8 cellular contexts compared by ENCODE assay signal in genomic region chr5:140114341-140115185, GRCh38. TPM values are rescaled to one million over a fixed set of nuclear protein-coding genes. Genes with fewer than 3 reads are reported as not detected.
DNase-seq lines count a peak whose midpoint lies in the region; ATAC-seq and TF ChIP-seq lines count a peak whose summit lies in the region.

No MANE protein-coding gene starts in this region.

- H3K4me3 ChIP-seq in AG04449 (ENCODE audit: low read depth, low read length) (peak overlapping the region; percentile 74), fibroblast of lung (replicated peaks in 1 of 4; ENCODE audit: control extremely low read depth in 1 of 4, insufficient read depth in 1 of 4, low read depth in 3 of 4, low read length in 4 of 4) (peak overlapping the region; percentile 58 to 74 (median 72)), upper lobe of left lung (peak overlapping the region; percentile 71 to 87 (median 78))
- H3K4me3 ChIP-seq in naive thymus-derived CD4-positive, alpha-beta T cell (ENCODE audit: low read length) = peak overlapping the region; percentile 65

- H3K4me3 Mint-ChIP-seq in naive thymus-derived CD4-positive, alpha-beta T cell = peak overlapping the region; percentile 86 to 97 (median 94)

- H3K9me3 ChIP-seq in fibroblast of lung (ENCODE audit: control insufficient read depth, insufficient read depth, low read depth, low read length) (no peaks in the 10 kb centered on the region), upper lobe of left lung (peaks cover 0 to 5% (median 0%) of the 10 kb centered on the region in 4 donors)
- H3K9me3 ChIP-seq in naive thymus-derived CD4-positive, alpha-beta T cell (ENCODE audit: control insufficient read depth in 2 of 3, low read length in 3 of 3) = no peaks in the 10 kb centered on the region

- peaks cover 0 to 4% (median 0%) of the 10 kb centered on the region in 5 donors for H3K36me3 Mint-ChIP-seq in naive thymus-derived CD4-positive, alpha-beta T cell

- H3K27me3 Mint-ChIP-seq in naive thymus-derived CD4-positive, alpha-beta T cell = peaks cover 0 to 38% (median 0%) of the 10 kb centered on the region in 5 donors

- intact Hi-C loops in naive thymus-derived CD4-positive, alpha-beta T cell (cut with micrococcal nuclease) = loop anchor here (1.0 to 10.0 kb wide), 17 partner anchors 7 to 1760 kb away; partner anchors contain the start of genes CYSTM1 (in 2 of the 2), ANKHD1 (in 1 of the 2), DIAPH1 (in 1 of the 2) and EGR1 (in 1 of the 2)

- peak overlapping the region; percentile 82 for H3K4me2 ChIP-seq in fibroblast of lung (ENCODE audit: extremely low read depth, insufficient read depth, low read length)

- H3K9me3 Mint-ChIP-seq in naive thymus-derived CD4-positive, alpha-beta T cell = peaks cover 0 to 4% (median 0%) of the 10 kb centered on the region in 11 donors

- peaks cover 6% of the 10 kb centered on the region for H3K4me1 ChIP-seq in fibroblast of lung (ENCODE audit: control insufficient read depth, extremely low read depth, insufficient read depth, low read length)
- peaks cover 41 to 50% of the 10 kb centered on the region in 2 donors for H3K4me1 ChIP-seq in naive thymus-derived CD4-positive, alpha-beta T cell (ENCODE audit: control insufficient read depth in 2 of 2, insufficient read depth in 2 of 2, low read length in 2 of 2)
- H3K4me1 ChIP-seq in upper lobe of left lung = peaks cover 53 to 73% (median 62%) of the 10 kb centered on the region in 4 donors

- H3K9ac ChIP-seq in fibroblast of lung (ENCODE audit: insufficient read depth, low read length) = peak overlapping the region; percentile 64

- no peaks in the 10 kb centered on the region for H3K27me3 ChIP-seq in fibroblast of lung (ENCODE audit: control insufficient read depth, insufficient read depth, low read length)
- H3K27me3 ChIP-seq in naive thymus-derived CD4-positive, alpha-beta T cell (ENCODE audit: control insufficient read depth in 2 of 2, insufficient read depth in 2 of 2, low read length in 2 of 2) = peaks cover 0 to 7% of the 10 kb centered on the region in 2 donors
- no peaks in the 10 kb centered on the region for H3K27me3 ChIP-seq in upper lobe of left lung

- peaks cover 47 to 89% (median 70%) of the 10 kb centered on the region in 7 donors for H3K4me1 Mint-ChIP-seq in naive thymus-derived CD4-positive, alpha-beta T cell

- 2 to 5% methylated on average over 23 to 28 of the region's 65 CpGs for WGBS in upper lobe of left lung, 2 donors

- DNase-seq in AG04449 (ENCODE audit: low read depth, low spot score) (no peak), NOMO-1 (lab: John Stamatoyannopoulos, UW; ENCODE audit: unreplicated experiment in 2 of 2) (peak; percentile 30 to 60), activated T-helper 1 cell treated with Interleukin-2 at 50 U/mL for 16 hours (ENCODE audit: low read depth) (peak; percentile 18), fibroblast of lung (ENCODE audit: low read depth in 2 of 2) (peak; percentile 57 to 69), upper lobe of left lung (peak; percentile 75 to 93)
- DNase-seq in naive thymus-derived CD4-positive, alpha-beta T cell = peak; percentile 33 to 59 (median 51)

- H2AFZ ChIP-seq in fibroblast of lung (ENCODE audit: low read length) = peak overlapping the region; percentile 37

- H3K79me2 ChIP-seq in fibroblast of lung (ENCODE audit: control insufficient read depth, insufficient read depth, low read length) = peaks cover 75% of the 10 kb centered on the region

- H3K27ac ChIP-seq in fibroblast of lung (ENCODE audit: insufficient read depth, low read length) (peak overlapping the region; percentile 26), upper lobe of left lung (peak overlapping the region; percentile 92 to 97 (median 93))
- H3K27ac ChIP-seq in naive thymus-derived CD4-positive, alpha-beta T cell (ENCODE audit: low read depth, low read length) = peak overlapping the region; percentile 89

- POLR2A ChIA-PET in AG04449 (lab: Yijun Ruan, JAX) = interaction anchor here (1.1 kb wide), 1 partner anchor 9 kb away, joined by 4 read pairs; no protein-coding TSS in a partner anchor
- POLR2A ChIA-PET in naive thymus-derived CD4-positive, alpha-beta T cell (lab: Charles Lee) = interaction anchor here (0.7 to 8.1 kb wide), 11 partner anchors 9 to 266 kb away, joined by 3 to 60 read pairs (median 6); partner anchors contain the start of gene CYSTM1

- TF ChIP-seq CTCF in AG04449 (IDR thresholded peaks at IDR 0.05; ENCODE audit: insufficient read depth, low read length, missing control alignments) = no peak
- no peak for TF ChIP-seq CTCF in fibroblast of lung (conservative IDR thresholded peaks at IDR 0.05 in 1 of 2, IDR thresholded peaks at IDR 0.05 in 1 of 2; ENCODE audit: low read depth in 1 of 2, low read length in 2 of 2)
- peak in 1 of 6 experiments; percentile 7 for TF ChIP-seq CTCF in upper lobe of left lung (IDR thresholded peaks at IDR 0.05)

- ATAC-seq in GM18511 (IDR thresholded peaks at IDR 0.05; ENCODE audit: unreplicated experiment) (peak; percentile 41), HG03039 (IDR thresholded peaks at IDR 0.05; ENCODE audit: unreplicated experiment) (peak; percentile 33), upper lobe of left lung (ENCODE audit: low FRiP score in 2 of 2) (peak; percentile 81 to 87)
- peak; percentile 31 for ATAC-seq in naive thymus-derived CD4-positive, alpha-beta T cell

- CTCF ChIA-PET in AG04449 (lab: Yijun Ruan, JAX) = interaction anchor here (0.8 to 14.1 kb wide), 4 partner anchors 19 to 41 kb away, joined by 3 to 336 read pairs (median 3); no protein-coding TSS in a partner anchor
- CTCF ChIA-PET in naive thymus-derived CD4-positive, alpha-beta T cell (lab: Charles Lee) = interaction anchor here (0.6 to 5.2 kb wide), 2 partner anchors 30 to 42 kb away, joined by 3 to 30 read pairs; no protein-coding TSS in a partner anchor

- H3K36me3 ChIP-seq in fibroblast of lung (ENCODE audit: control insufficient read depth, insufficient read depth, low read length) (no peaks in the 10 kb centered on the region), upper lobe of left lung (no peaks in the 10 kb centered on the region)
- peaks cover 0 to 4% (median 0%) of the 10 kb centered on the region in 3 experiments for H3K36me3 ChIP-seq in naive thymus-derived CD4-positive, alpha-beta T cell (ENCODE audit: control insufficient read depth in 2 of 3, insufficient read depth in 3 of 3, low read length in 3 of 3)

- TF ChIP-seq EP300 in upper lobe of left lung (IDR thresholded peaks at IDR 0.05) = no peak

- H4K20me1 ChIP-seq in fibroblast of lung (ENCODE audit: control insufficient read depth, extremely low read depth, insufficient read depth, low read length) = peaks cover 3% of the 10 kb centered on the region

- peak in 2 of 4 donors; percentile 18 to 52 for TF ChIP-seq POLR2A in upper lobe of left lung (IDR thresholded peaks at IDR 0.05)

- peak overlapping the region; percentile 77 to 95 (median 90) for H3K27ac Mint-ChIP-seq in naive thymus-derived CD4-positive, alpha-beta T cell

RNA-seq across cellular contexts. Expression of gene PURA, which starts 0.7 kb away (rescaled TPM):
- total RNA-seq in fibroblast of lung = 19.0 and 20.0 TPM in 2 replicates
- polyA plus RNA-seq in fibroblast of lung = 4.9 and 8.0 TPM in 2 replicates
- polyA plus RNA-seq in fibroblast of lung (2012) = 7.5 and 11.1 TPM in 2 replicates
- 4.4 and 5.3 TPM in 2 replicates for polyA minus RNA-seq in fibroblast of lung (ENCODE audit: low replicate concordance)
- 10 to 100 TPM; 11.6 to 33.5 (median 13.9) TPM for total RNA-seq in naive thymus-derived CD4-positive, alpha-beta T cell
- 1 to 10 TPM; 3.1 to 4.7 TPM for polyA plus RNA-seq in naive thymus-derived CD4-positive, alpha-beta T cell
- total RNA-seq in upper lobe of left lung = 10 to 100 TPM; 13.8 to 43.2 (median 22.7) TPM

RNA-seq across cellular contexts. Expression of gene IGIP, which starts 11.2 kb away (rescaled TPM):
- total RNA-seq in fibroblast of lung (11.7 and 13.4 TPM in 2 replicates), upper lobe of left lung (10 to 100 TPM in 4 of 6 donors, 1 to 10 TPM in 2; 8.4 to 32.8 (median 11.8) TPM)
- 1.5 and 3.8 TPM in 2 replicates for polyA plus RNA-seq in fibroblast of lung
- polyA plus RNA-seq in fibroblast of lung (2012) = 2.2 and 5.1 TPM in 2 replicates
- polyA minus RNA-seq in fibroblast of lung (ENCODE audit: low replicate concordance) = 3.5 and 4.1 TPM in 2 replicates
- 10 to 100 TPM in 2 of 5 experiments, 1 to 10 TPM in 3; 4.6 to 15.4 (median 5.1) TPM for total RNA-seq in naive thymus-derived CD4-positive, alpha-beta T cell
- polyA plus RNA-seq in naive thymus-derived CD4-positive, alpha-beta T cell = 1 to 10 TPM in 1 of 2 donors, under 1 TPM in 1; 0.59 to 1.0 TPM

Comparison
In these comparisons a context has a peak if more than half of its experiments do, and no peak if none do; other contexts are left out.
1. ATAC-seq: peak in every context shown above with its lines; median percentile 84 in upper lobe of left lung; 41 in GM18511; 33 in HG03039; 31 in naive thymus-derived CD4-positive, alpha-beta T cell.
2. H3K27ac ChIP-seq: peak in every context shown above with its lines; median percentile 93 in upper lobe of left lung; 89 in naive thymus-derived CD4-positive, alpha-beta T cell; 26 in fibroblast of lung.